In genomic region chr17:82866521-82867214, GRCh38 we compare ENCODE assay signal across 11 cellular contexts. TPM values are rescaled to one million over a fixed set of nuclear protein-coding genes. Genes with fewer than 3 reads are reported as not detected.
DNase-seq lines count a peak whose midpoint lies in the region; ATAC-seq and TF ChIP-seq lines count a peak whose summit lies in the region.
"Had no signal": no experiment of that assay in that cellular context is flagged by ENCODE, and none has a peak within 500 bp of the region (broad histone marks: within the 10 kb centered on the region; RNA-seq: fewer than 3 reads in every experiment).

No MANE protein-coding gene starts in this region.

- no peaks in the 10 kb centered on the region for H3K27me3 Mint-ChIP-seq in memory B cell
- H3K27me3 Mint-ChIP-seq: effector memory CD8-positive, alpha-beta T cell had no signal

- CTCF ChIA-PET in AG04450 (lab: Charles Lee): interaction anchor here (1.4 kb wide), 1 partner anchor 12 kb away, joined by 3 read pairs; no protein-coding TSS in a partner anchor
- CTCF ChIA-PET in GM10248 (lab: Yijun Ruan, JAX): interaction anchor here (1.5 kb wide), 1 partner anchor 8 kb away, joined by 5 read pairs; no protein-coding TSS in a partner anchor

- no peaks in the 10 kb centered on the region; the same call in 1 of the 2 replicates for H3K9me3 ChIP-seq in AG04450 (ENCODE audit: control insufficient read depth, insufficient read depth, low read length)
- H3K9me3 ChIP-seq: SJSA1 had no signal

- no peak overlapping the region for H2AFZ ChIP-seq in KMS-11 (ENCODE audit: low read depth)

- H3K27ac Mint-ChIP-seq in memory B cell: peak overlapping the region; percentile 38

- H3K36me3 ChIP-seq in KMS-11 (ENCODE audit: insufficient read depth): no peaks in the 10 kb centered on the region; the same call in 1 of the 2 replicates

- no peak overlapping the region for H3K4me3 Mint-ChIP-seq in memory B cell

- peaks cover 7% of the 10 kb centered on the region for H3K36me3 Mint-ChIP-seq in memory B cell

- peaks cover 15% of the 10 kb centered on the region; the same call in 1 of the 2 replicates for H3K79me2 ChIP-seq in KMS-11 (ENCODE audit: insufficient read depth, low read depth)

- H4K20me1 ChIP-seq in KMS-11 (ENCODE audit: insufficient read depth): no peaks in the 10 kb centered on the region

- POLR2A ChIA-PET in AG04450 (lab: Yijun Ruan, JAX): interaction anchor here (0.6 kb wide), 1 partner anchor 18 kb away, joined by 4 read pairs; no protein-coding TSS in a partner anchor
- POLR2A ChIA-PET in GM10248 (lab: Yijun Ruan, JAX): no interaction called here

- H3K4me1 Mint-ChIP-seq in memory B cell: peaks cover 40% of the 10 kb centered on the region

- peaks cover 61% of the 10 kb centered on the region for H3K4me1 ChIP-seq in KMS-11 (ENCODE audit: low read depth, poor library complexity, severe bottlenecking)

- H3K9me3 Mint-ChIP-seq in memory B cell: no peaks in the 10 kb centered on the region
- H3K9me3 Mint-ChIP-seq: effector memory CD8-positive, alpha-beta T cell had no signal

- no peak for ATAC-seq in memory B cell (ENCODE audit: low read depth)
- no peak for ATAC-seq in HG03460 (IDR thresholded peaks at IDR 0.05; ENCODE audit: unreplicated experiment)
- ATAC-seq in GM21737 (IDR thresholded peaks at IDR 0.05; ENCODE audit: unreplicated experiment): no peak
- ATAC-seq: effector memory CD8-positive, alpha-beta T cell had no signal

- peak overlapping the region; percentile 91 for H3K27ac ChIP-seq in AG04450 (ENCODE audit: low read depth, low read length)
- peak overlapping the region; percentile 97 for H3K27ac ChIP-seq in KMS-11
- H3K27ac ChIP-seq: SJSA1 had no signal

- TF ChIP-seq CTCF in AG04450 (IDR thresholded peaks at IDR 0.05; ENCODE audit: low read depth, low read length) (no peak), KMS-11 (conservative IDR thresholded peaks at IDR 0.05; ENCODE audit: low read depth, low read length) (no peak), GM10248 (IDR thresholded peaks at IDR 0.05; ENCODE audit: control extremely low read depth, extremely low read depth, low read depth, missing control alignments) (no peak)

- H3K27me3 ChIP-seq in AG04450 (ENCODE audit: control insufficient read depth, insufficient read depth, low read length) (no peaks in the 10 kb centered on the region), KMS-11 (ENCODE audit: insufficient read depth, low read depth) (no peaks in the 10 kb centered on the region)
- H3K27me3 ChIP-seq: SJSA1 had no signal

- DNase-seq in AG04450 (ENCODE audit: low read depth, low spot score) (peak; percentile 76), brain pericyte (ENCODE audit: low read depth, low spot score) (peak; percentile 54), memory B cell (ENCODE audit: low spot score in 2 of 2) (no peak), GM10248 (ENCODE audit: extremely low spot score) (no peak), pons (ENCODE audit: low spot score) (no peak)
- DNase-seq: DMS 273 treated with DMSO at 0.1 percent for 48 hours; effector memory CD8-positive, alpha-beta T cell had no signal

- H3K9ac ChIP-seq in KMS-11: peak overlapping the region; percentile 72; the same call in 1 of the 2 replicates

- H3K4me2 ChIP-seq in KMS-11: peak overlapping the region; percentile 99

- H3K4me3 ChIP-seq in AG04450 (ENCODE audit: low read depth, low read length): no peak overlapping the region
- H3K4me3 ChIP-seq in KMS-11 (IDR thresholded peaks at IDR 0.05; ENCODE audit: insufficient read depth, low read depth, low read length): no peak overlapping the region
- H3K4me3 ChIP-seq: SJSA1 had no signal

RNA-seq across cellular contexts. Expression of gene ZNF750, which starts 26.8 kb away (rescaled TPM):
- not detected in 2 replicates for polyA plus RNA-seq in AG04450 (2011; rRNA removed)
- polyA minus RNA-seq in AG04450 (2011; rRNA and poly(A)+ RNA removed): not detected in 2 replicates

Comparison
In these comparisons a context has a peak if more than half of its experiments do, and no peak if none do; other contexts are left out.
1. DNase-seq: peak in AG04450 (single experiment) and brain pericyte (single experiment); none in memory B cell (0 of 2), GM10248 (single experiment) and pons (single experiment).